Comparison of ENCODE assay signal across 28 cellular contexts in genomic region chr3:195020185-195020584, GRCh38.
"Had no signal": no experiment of that assay in that cellular context is flagged by ENCODE, and none has a peak within 500 bp of the region (broad histone marks: within the 10 kb centered on the region; RNA-seq: fewer than 3 reads in every experiment).

No MANE protein-coding gene starts in this region.

- H3K79me2 ChIP-seq: parathyroid adenoma had no signal

- H3K9ac ChIP-seq: neural progenitor cell, parathyroid adenoma had no signal

- H3K9me3 ChIP-seq: ovary, psoas muscle, right lobe of liver, sigmoid colon, suprapubic skin, testis, tibial artery, transverse colon, upper lobe of right lung, uterus had no signal

- H2AFZ ChIP-seq: neural progenitor cell, parathyroid adenoma had no signal

- H3K4me3 ChIP-seq: neural progenitor cell, ovary, psoas muscle, right lobe of liver, sigmoid colon, suprapubic skin, testis, tibial artery, transverse colon, upper lobe of right lung, uterus had no signal

- H3K4me1 ChIP-seq: neural progenitor cell, parathyroid adenoma, psoas muscle, right lobe of liver, sigmoid colon, testis, tibial artery, transverse colon, upper lobe of right lung, uterus had no signal

- H3K27ac ChIP-seq: neural progenitor cell, ovary, parathyroid adenoma, psoas muscle, right lobe of liver, sigmoid colon, suprapubic skin, testis, tibial artery, transverse colon, upper lobe of right lung, uterus had no signal

- H3K36me3 ChIP-seq: neural progenitor cell, ovary, right lobe of liver, sigmoid colon, suprapubic skin, tibial artery, transverse colon, upper lobe of right lung, uterus had no signal

- DNase-seq: naive thymus-derived CD4-positive, alpha-beta T cell; natural killer cell; occipital lobe; ovary; posterior cingulate gyrus; psoas muscle; right cardiac atrium; small intestine; stimulated activated CD4-positive, alpha-beta T cell treated with anti-CD3 and anti-CD28 coated beads, Interleukin-12 subunit alpha, Interleukin-12 subunit beta, amount 100 ng/mL, for 4 hours; stimulated activated CD4-positive, alpha-beta T cell treated with anti-CD3 and anti-CD28 coated beads, Interleukin-1b, Interleukin-23, amount 100 ng/mL, for 48 hours; stimulated activated CD4-positive, alpha-beta T cell treated with anti-CD3 and anti-CD28 coated beads, Interleukin-4, amount 100 ng/mL, for 1 hour; stimulated activated CD4-positive, alpha-beta T cell treated with anti-CD3 and anti-CD28 coated beads, Interleukin-4, amount 100 ng/mL, for 4 hours; stimulated activated CD8-positive, alpha-beta memory T cell treated with anti-CD3 and anti-CD28 coated beads, Interleukin-4, amount 100 ng/mL, for 48 hours; stimulated activated naive CD4-positive, alpha-beta T cell; stimulated activated naive CD8-positive, alpha-beta T cell treated with anti-CD3 and anti-CD28 coated beads, Interleukin-15, amount 100 ng/mL, for 72 hours; stimulated activated naive CD8-positive, alpha-beta T cell treated with anti-CD3 and anti-CD28 coated beads, Interleukin-15, Interleukin-2, amounts not matched to agents 100 U/mL and 50 U/mL, for 24 hours; substantia nigra; testis; transverse colon had no signal

- ATAC-seq: naive thymus-derived CD4-positive, alpha-beta T cell; natural killer cell; psoas muscle; stimulated activated memory B cell treated with anti-CD40 and anti-IgM and Interleukin-4, amounts not matched to agents 10 μg/mL and 1 μg/mL and 100 μg/mL, for 72 hours; stimulated activated naive CD8-positive, alpha-beta T cell treated with anti-CD3 and anti-CD28 coated beads, Interleukin-15, amount 100 ng/mL, for 72 hours; stimulated activated naive CD8-positive, alpha-beta T cell treated with anti-CD3 and anti-CD28 coated beads, Interleukin-15, Interleukin-2, amounts not matched to agents 100 U/mL and 50 U/mL, for 24 hours had no signal

- FAIRE-seq: small intestine had no signal

- H3K27me3 ChIP-seq: neural progenitor cell, ovary, right lobe of liver, sigmoid colon, suprapubic skin, testis, upper lobe of right lung, uterus had no signal

- H3K4me2 ChIP-seq: neural progenitor cell had no signal
